Comparison of ENCODE assay signal across 16 cellular contexts in genomic region chr1:53380296-53380695, GRCh38.
"Had no signal": no experiment of that assay in that cellular context is flagged by ENCODE, and none has a peak within 500 bp of the region (broad histone marks: within the 10 kb centered on the region; RNA-seq: fewer than 3 reads in every experiment).

No MANE protein-coding gene starts in this region.

- H3K9me3 ChIP-seq: left ventricle myocardium inferior, tibial artery had no signal

- H3K4me3 ChIP-seq: left ventricle myocardium inferior, tibial artery had no signal

- H3K36me3 ChIP-seq: left ventricle myocardium inferior, tibial artery had no signal

- H3K27ac ChIP-seq: left ventricle myocardium inferior, tibial artery had no signal

- H3K4me3 Mint-ChIP-seq: neural crest cell; stimulated activated memory B cell treated with anti-CD40 and anti-IgM and Interleukin-4, amounts not matched to agents 10 μg/mL and 1 μg/mL and 100 μg/mL, for 72 hours had no signal

- H3K9me3 Mint-ChIP-seq: activated T-helper 2 cell treated with anti-CD3 and anti-CD28 coated beads, Interferon-gamma antibody, Interleukin-2, Interleukin-4, amounts not matched to agents 10 μg/mL and 5 μg/mL and 100 μg/mL, durations not matched to agents 14 hours and 24 hours and 36 hours; neural crest cell; stimulated activated memory B cell treated with anti-CD40 and anti-IgM and Interleukin-4, amounts not matched to agents 10 μg/mL and 1 μg/mL and 100 μg/mL, for 72 hours had no signal

- H3K36me3 Mint-ChIP-seq: stimulated activated memory B cell treated with anti-CD40 and anti-IgM and Interleukin-4, amounts not matched to agents 10 μg/mL and 1 μg/mL and 100 μg/mL, for 72 hours had no signal

- FAIRE-seq: colon, keratinocyte, TTC549 had no signal

- H3K27ac Mint-ChIP-seq: activated T-helper 2 cell treated with anti-CD3 and anti-CD28 coated beads, Interferon-gamma antibody, Interleukin-2, Interleukin-4, amounts not matched to agents 10 μg/mL and 5 μg/mL and 100 μg/mL, durations not matched to agents 14 hours and 24 hours and 36 hours; stimulated activated memory B cell treated with anti-CD40 and anti-IgM and Interleukin-4, amounts not matched to agents 10 μg/mL and 1 μg/mL and 100 μg/mL, for 72 hours had no signal

- DNase-seq: activated CD4-positive, alpha-beta T cell treated with anti-CD3 and anti-CD28 coated beads, Interleukin-2, amount 50 U/mL, for 1 hour; activated CD4-positive, CD25-positive, alpha-beta regulatory T cell; activated naive CD4-positive, alpha-beta T cell treated with anti-CD3 and anti-CD28 coated beads, Interleukin-2, amount 50 U/mL, for 16 hours; amniotic stem cell; left ventricle myocardium inferior; mesenchymal stem cell; stimulated activated CD4-positive, alpha-beta T cell treated with anti-CD3 and anti-CD28 coated beads, Interleukin-12 subunit alpha, Interleukin-12 subunit beta, amount 100 ng/mL, for 4 hours; stimulated activated CD4-positive, alpha-beta T cell treated with anti-CD3 and anti-CD28 coated beads, Interleukin-2, amount 100 ng/mL, for 24 hours had no signal

- ATAC-seq: esophagus mucosa; stimulated activated memory B cell treated with anti-CD40 and anti-IgM and Interleukin-4, amounts not matched to agents 10 μg/mL and 1 μg/mL and 100 μg/mL, for 72 hours had no signal

- H3K4me1 Mint-ChIP-seq: stimulated activated memory B cell treated with anti-CD40 and anti-IgM and Interleukin-4, amounts not matched to agents 10 μg/mL and 1 μg/mL and 100 μg/mL, for 72 hours had no signal
